In genomic region chr4:169756971-169757574, GRCh38 we compare ENCODE assay signal across 8 cellular contexts. TPM values are rescaled to one million over a fixed set of nuclear protein-coding genes. Genes with fewer than 3 reads are reported as not detected.
DNase-seq lines count a peak whose midpoint lies in the region; ATAC-seq and TF ChIP-seq lines count a peak whose summit lies in the region.

No MANE protein-coding gene starts in this region.

- H3K9me3 ChIP-seq in SK-N-MC (ENCODE audit: low read depth, low read length) = no peaks in the 10 kb centered on the region
- H3K9me3 ChIP-seq in esophagus muscularis mucosa = no peaks in the 10 kb centered on the region

- peak overlapping the region; percentile 89 for H3K4me3 Mint-ChIP-seq in osteocyte (ENCODE audit: unreplicated experiment)

- no peak for TF ChIP-seq EP300 in esophagus muscularis mucosa (IDR thresholded peaks at IDR 0.05)

- H3K27ac ChIP-seq in SK-N-MC (no peak overlapping the region), esophagus muscularis mucosa (replicated peaks in 1 of 4) (peak overlapping the region; percentile 70 to 86 (median 78))

- peaks cover 20% of the 10 kb centered on the region for H3K4me1 Mint-ChIP-seq in osteocyte (ENCODE audit: unreplicated experiment)

- peak overlapping the region; percentile 45 for H3K27ac Mint-ChIP-seq in osteocyte (ENCODE audit: unreplicated experiment)

- intact Hi-C loops in esophagus muscularis mucosa (cut with DNase I) = loop anchor here (5.0 kb wide), 2 partner anchors 135 to 270 kb away; partner anchors contain the start of genes CLCN3 and MFAP3L

- no peaks in the 10 kb centered on the region for H3K27me3 ChIP-seq in esophagus muscularis mucosa

- DNase-seq in SIG-M5 treated with dmso at 0.1 percent for 504 hours (lab: John Stamatoyannopoulos, UW; ENCODE audit: unreplicated experiment) (peak; percentile 30), SIG-M5 (lab: John Stamatoyannopoulos, UW) (no peak), SK-N-MC (ENCODE audit: low read depth, low spot score) (no peak), esophagus muscularis mucosa (ENCODE audit: extremely low spot score) (no peak), osteocyte (ENCODE audit: extremely low spot score, unreplicated experiment) (no peak), SHP77 treated with DMSO at 0.1 percent for 48 hours (lab: John Stamatoyannopoulos, UW) (no peak)
- no peak for DNase-seq in stimulated activated CD4-positive, alpha-beta T cell treated with anti-CD3 and anti-CD28 coated beads, Interleukin-4, amount 100 ng/mL, for 24 hours

- H3K4me3 ChIP-seq in SK-N-MC = peak overlapping the region; percentile 84
- H3K4me3 ChIP-seq in esophagus muscularis mucosa = peak overlapping the region; percentile 75 to 91 (median 80)

- H3K36me3 Mint-ChIP-seq in osteocyte (ENCODE audit: unreplicated experiment) = peaks cover 4% of the 10 kb centered on the region

- H3K9ac ChIP-seq in SK-N-MC (ENCODE audit: insufficient read length) = peak overlapping the region; percentile 75

- H3K9me3 Mint-ChIP-seq in osteocyte (ENCODE audit: unreplicated experiment) = no peaks in the 10 kb centered on the region

- 2% methylated on average over 13 of the region's 13 CpGs for WGBS in esophagus muscularis mucosa

- no peak for TF ChIP-seq POLR2A in esophagus muscularis mucosa (IDR thresholded peaks at IDR 0.05; ENCODE audit: low read depth)

- H3K4me1 ChIP-seq in esophagus muscularis mucosa = peaks cover 10 to 25% (median 23%) of the 10 kb centered on the region in 4 donors

- H3K27me3 Mint-ChIP-seq in osteocyte (ENCODE audit: unreplicated experiment) = peaks cover 13% of the 10 kb centered on the region

- ATAC-seq in HG02885 (IDR thresholded peaks at IDR 0.05; ENCODE audit: poor library complexity, unreplicated experiment) = peak; percentile 32

- TF ChIP-seq CTCF in esophagus muscularis mucosa (IDR thresholded peaks at IDR 0.05) = no peak
- TF ChIP-seq CTCF in osteocyte (IDR thresholded peaks at IDR 0.05) = no peak

- H3K36me3 ChIP-seq in SK-N-MC (ENCODE audit: insufficient read depth, low read length) (peaks cover 17% of the 10 kb centered on the region), esophagus muscularis mucosa (peaks cover 0 to 14% (median 14%) of the 10 kb centered on the region in 4 donors)

RNA-seq across cellular contexts. Expression of gene HPF1, which starts 0.7 kb away (rescaled TPM):
- total RNA-seq in esophagus muscularis mucosa (10 to 100 TPM; 15.2 to 33.1 (median 17.7) TPM), osteocyte (19.0 and 23.5 TPM in 2 replicates)
